Comparison of ENCODE assay signal across 14 cellular contexts in the genomic region with DNA sequence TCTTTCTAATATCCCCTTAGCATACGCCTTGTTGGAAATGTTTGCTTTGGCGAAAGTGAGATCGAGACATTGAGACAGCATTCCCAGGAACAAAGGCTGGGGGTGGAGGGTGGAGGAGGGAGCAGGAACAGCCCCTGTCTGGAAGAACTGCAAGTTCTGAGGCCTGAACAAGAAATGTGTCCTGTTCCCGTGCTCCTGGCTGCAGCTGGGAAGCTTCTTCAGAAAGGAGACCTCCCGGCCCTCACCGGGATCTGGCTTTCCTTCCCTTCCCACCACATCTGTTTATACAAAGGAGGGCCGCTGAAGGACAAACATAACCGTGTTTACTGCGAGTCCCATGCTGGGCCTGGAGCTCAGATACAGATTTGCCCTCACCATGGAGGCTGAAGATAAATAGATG. TPM values are rescaled to one million over a fixed set of nuclear protein-coding genes. Genes with fewer than 3 reads are reported as not detected.
DNase-seq lines count a peak whose midpoint lies in the region; ATAC-seq and TF ChIP-seq lines count a peak whose summit lies in the region.
"Had no signal": no experiment of that assay in that cellular context is flagged by ENCODE, and none has a peak within 500 bp of the region (broad histone marks: within the 10 kb centered on the region; RNA-seq: fewer than 3 reads in every experiment).

No MANE protein-coding gene starts in this region.

- peaks cover 38% of the 10 kb centered on the region for H3K4me1 Mint-ChIP-seq in nephron

- TF ChIP-seq POLR2A in right lobe of liver (IDR thresholded peaks at IDR 0.05), result no peak

- ATAC-seq in Right ventricle myocardium inferior, result no peak
- ATAC-seq in right lobe of liver, result no peak
- ATAC-seq in HG03457 (IDR thresholded peaks at IDR 0.05; ENCODE audit: unreplicated experiment), result no peak
- ATAC-seq: activated CD4-positive, CD25-positive, alpha-beta regulatory T cell treated with anti-CD3 and anti-CD28 coated beads, Interleukin-2, amount 50 U/mL, for 24 hours had no signal

- no peaks in the 10 kb centered on the region for H3K9me3 Mint-ChIP-seq in nephron

- peak; percentile 31 for DNase-seq in left ventricle myocardium inferior
- DNase-seq in Right ventricle myocardium inferior (ENCODE audit: missing footprints), result no peak
- peak in 3 of 10 donors; percentile 48 to 65 (median 60) for DNase-seq in dorsolateral prefrontal cortex
- DNase-seq in right lobe of liver, result no peak
- no peak for DNase-seq in activated CD4-positive, alpha-beta T cell treated with anti-CD3 and anti-CD28 coated beads for 1 hour
- DNase-seq: activated gamma-delta T cell treated with Interleukin-2 at 50 U/mL for 16 hours; cortex of kidney; stimulated activated CD4-positive, alpha-beta T cell treated with anti-CD3 and anti-CD28 coated beads, Interleukin-4, amount 100 ng/mL, for 4 hours had no signal

- H3K36me3 Mint-ChIP-seq in nephron (ENCODE audit: low read depth), result no peaks in the 10 kb centered on the region

- H3K27ac Mint-ChIP-seq in nephron, result peak overlapping the region; percentile 94 to 98 (median 97)

- intact Hi-C loops in left ventricle myocardium inferior (cut with micrococcal nuclease) (no loop called here), Right ventricle myocardium inferior (cut with DNase I) (no loop called here), dorsolateral prefrontal cortex (cut with DNase I) (no loop called here), right lobe of liver (cut with DNase I) (no loop called here)

- H3K27me3 Mint-ChIP-seq in nephron (ENCODE audit: low read depth), result peaks cover 10% of the 10 kb centered on the region

- no peak overlapping the region for H3K27ac ChIP-seq in left ventricle myocardium inferior (replicated peaks)
- H3K27ac ChIP-seq in dorsolateral prefrontal cortex, result peak overlapping the region in 42 of 59 donors; percentile 0 to 87 (median 60)
- peak overlapping the region; percentile 62 for H3K27ac ChIP-seq in urinary bladder (ENCODE audit: low read depth)
- H3K27ac ChIP-seq in right lobe of liver, result no peak overlapping the region
- H3K27ac ChIP-seq: neutrophil, thoracic aorta had no signal

- TF ChIP-seq CTCF in left ventricle myocardium inferior (IDR thresholded peaks at IDR 0.05; ENCODE audit: borderline replicate concordance) (no peak), dorsolateral prefrontal cortex (IDR thresholded peaks at IDR 0.05 in 54 of 56, conservative IDR thresholded peaks at IDR 0.05 in 2 of 56; ENCODE audit: low read depth in 1 of 56, partially characterized antibody in 56 of 56) (no peak), nephron (IDR thresholded peaks at IDR 0.05; ENCODE audit: unreplicated experiment in 3 of 3) (no peak), right lobe of liver (IDR thresholded peaks at IDR 0.05) (no peak)

- H3K4me1 ChIP-seq in left ventricle myocardium inferior (peaks cover 14% of the 10 kb centered on the region), urinary bladder (ENCODE audit: insufficient read depth) (peaks cover 1% of the 10 kb centered on the region), right lobe of liver (no peaks in the 10 kb centered on the region)

- no peak overlapping the region for H3K4me3 ChIP-seq in left ventricle myocardium inferior
- peak overlapping the region in 24 of 59 donors; percentile 4 to 79 (median 68) for H3K4me3 ChIP-seq in dorsolateral prefrontal cortex
- no peak overlapping the region for H3K4me3 ChIP-seq in urinary bladder (ENCODE audit: low read depth, low read length)
- H3K4me3 ChIP-seq in right lobe of liver, result no peak overlapping the region

- no peaks in the 10 kb centered on the region for H3K9me3 ChIP-seq in left ventricle myocardium inferior (replicated peaks)
- no peaks in the 10 kb centered on the region for H3K9me3 ChIP-seq in right lobe of liver
- H3K9me3 ChIP-seq: neutrophil, thoracic aorta had no signal

- H3K36me3 ChIP-seq in left ventricle myocardium inferior (no peaks in the 10 kb centered on the region), urinary bladder (ENCODE audit: insufficient read depth) (no peaks in the 10 kb centered on the region), right lobe of liver (no peaks in the 10 kb centered on the region)
- H3K36me3 ChIP-seq: neutrophil, thoracic aorta had no signal

- WGBS in urinary bladder, result 33% methylated on average over 9 of the region's 9 CpGs
- 77% methylated on average over 3 of the region's 9 CpGs for WGBS in right lobe of liver (ENCODE audit: insufficient coverage, low coverage, low lambda C conversion rate, missing lambda C conversion rate)

- H3K27me3 ChIP-seq in left ventricle myocardium inferior (ENCODE audit: low read depth), result peaks cover 33% of the 10 kb centered on the region
- peaks cover 0 to 5% (median 0%) of the 10 kb centered on the region in 45 donors for H3K27me3 ChIP-seq in dorsolateral prefrontal cortex
- H3K27me3 ChIP-seq in right lobe of liver, result no peaks in the 10 kb centered on the region

- H3K4me3 Mint-ChIP-seq in nephron, result peak overlapping the region; percentile 90 to 97 (median 92)

RNA-seq across cellular contexts. Expression of a gene that starts 35.9 kb away (rescaled TPM):
- total RNA-seq in left ventricle myocardium inferior (8.0 TPM), Right ventricle myocardium inferior (6.8 TPM), dorsolateral prefrontal cortex (100 to 1,000 TPM in 25 of 120 experiments, 10 to 100 TPM in 95; 35.8 to 151 (median 83.7) TPM), urinary bladder (43.5 TPM), right lobe of liver (1 to 10 TPM; 1.3 to 7.3 (median 6.4) TPM)
- polyA plus RNA-seq in urinary bladder, result 15.1 TPM

Comparison
In these comparisons a context has a peak if more than half of its experiments do, and no peak if none do; other contexts are left out.
1. H3K27ac ChIP-seq: peak in dorsolateral prefrontal cortex (42 of 59) and urinary bladder (single experiment); none in left ventricle myocardium inferior (single experiment) and right lobe of liver (0 of 3).